Comparison of ENCODE assay signal across 8 cellular contexts in genomic region chr17:81551458-81552243, GRCh38.
DNase-seq lines count a peak whose midpoint lies in the region; ATAC-seq and TF ChIP-seq lines count a peak whose summit lies in the region.

No MANE protein-coding gene starts in this region.

- H3K27ac ChIP-seq in KOPT-K1 (ENCODE audit: low read depth, low read length, poor library complexity, severe bottlenecking) = peak overlapping the region; percentile 68

- ATAC-seq in stimulated activated naive CD8-positive, alpha-beta T cell treated with anti-CD3 and anti-CD28 coated beads, Interleukin-15, amount 100 ng/mL, for 72 hours = no peak
- no peak for ATAC-seq in HG03196 (IDR thresholded peaks at IDR 0.05; ENCODE audit: unreplicated experiment)

- peak overlapping the region; percentile 46 to 93 for H3K27ac Mint-ChIP-seq in stimulated activated naive CD8-positive, alpha-beta T cell treated with anti-CD3 and anti-CD28 coated beads, Interleukin-15, amount 100 ng/mL, for 72 hours

- H3K9me3 ChIP-seq in KOPT-K1 (ENCODE audit: insufficient read depth, low read length, poor library complexity, severe bottlenecking) = no peaks in the 10 kb centered on the region

- DNase-seq in stimulated activated CD4-positive, alpha-beta T cell treated with anti-CD3 and anti-CD28 coated beads, Interleukin-2, amount 100 ng/mL, for 24 hours = peak; percentile 34
- no peak for DNase-seq in stimulated activated CD4-positive, alpha-beta T cell treated with anti-CD3 and anti-CD28 coated beads, Interleukin-4, amount 100 ng/mL, for 24 hours
- DNase-seq in astrocyte of the spinal cord (ENCODE audit: low read depth, low spot score) (no peak), iPS-NIHi11 (ENCODE audit: low spot score) (peak; percentile 71)
- no peak for DNase-seq in stimulated activated naive CD8-positive, alpha-beta T cell treated with anti-CD3 and anti-CD28 coated beads, Interleukin-15, amount 100 ng/mL, for 72 hours
- DNase-seq in NK-92 treated with Interleukin-12 subunit alpha and Interleukin-12 subunit beta, amount 100 ng/mL, for 24 hours (lab: John Stamatoyannopoulos, UW) = no peak

- peaks cover 44% of the 10 kb centered on the region for H3K4me1 Mint-ChIP-seq in stimulated activated naive CD8-positive, alpha-beta T cell treated with anti-CD3 and anti-CD28 coated beads, Interleukin-15, amount 100 ng/mL, for 72 hours

- H3K9me3 Mint-ChIP-seq in stimulated activated naive CD8-positive, alpha-beta T cell treated with anti-CD3 and anti-CD28 coated beads, Interleukin-15, amount 100 ng/mL, for 72 hours = no peaks in the 10 kb centered on the region

- no peak for TF ChIP-seq CTCF in astrocyte of the spinal cord (IDR thresholded peaks at IDR 0.05; ENCODE audit: low read depth, low read length)

- peak overlapping the region; percentile 96 to 98 for H3K4me3 Mint-ChIP-seq in stimulated activated naive CD8-positive, alpha-beta T cell treated with anti-CD3 and anti-CD28 coated beads, Interleukin-15, amount 100 ng/mL, for 72 hours

- H3K27me3 Mint-ChIP-seq in stimulated activated naive CD8-positive, alpha-beta T cell treated with anti-CD3 and anti-CD28 coated beads, Interleukin-15, amount 100 ng/mL, for 72 hours = no peaks in the 10 kb centered on the region

- in situ Hi-C loops in astrocyte of the spinal cord (cut with HindIII; ENCODE audit: low sequenced_read_pairs) = no loop called here

- H3K36me3 ChIP-seq in KOPT-K1 (ENCODE audit: insufficient read depth, low read length) = peaks cover 47% of the 10 kb centered on the region

- peak overlapping the region; percentile 70 for H3K4me3 ChIP-seq in astrocyte of the spinal cord (ENCODE audit: low read depth, low read length)

Comparison
In these comparisons a context has a peak if more than half of its experiments do, and no peak if none do; other contexts are left out.
1. DNase-seq: peak in stimulated activated CD4-positive, alpha-beta T cell treated with anti-CD3 and anti-CD28 coated beads, Interleukin-2, amount 100 ng/mL, for 24 hours (2 of 2) and iPS-NIHi11 (single experiment); none in stimulated activated CD4-positive, alpha-beta T cell treated with anti-CD3 and anti-CD28 coated beads, Interleukin-4, amount 100 ng/mL, for 24 hours (single experiment), astrocyte of the spinal cord (single experiment), stimulated activated naive CD8-positive, alpha-beta T cell treated with anti-CD3 and anti-CD28 coated beads, Interleukin-15, amount 100 ng/mL, for 72 hours (0 of 2) and NK-92 treated with Interleukin-12 subunit alpha and Interleukin-12 subunit beta, amount 100 ng/mL, for 24 hours (single experiment).